ENCODE assay signal across 15 cellular contexts in the genomic region with DNA sequence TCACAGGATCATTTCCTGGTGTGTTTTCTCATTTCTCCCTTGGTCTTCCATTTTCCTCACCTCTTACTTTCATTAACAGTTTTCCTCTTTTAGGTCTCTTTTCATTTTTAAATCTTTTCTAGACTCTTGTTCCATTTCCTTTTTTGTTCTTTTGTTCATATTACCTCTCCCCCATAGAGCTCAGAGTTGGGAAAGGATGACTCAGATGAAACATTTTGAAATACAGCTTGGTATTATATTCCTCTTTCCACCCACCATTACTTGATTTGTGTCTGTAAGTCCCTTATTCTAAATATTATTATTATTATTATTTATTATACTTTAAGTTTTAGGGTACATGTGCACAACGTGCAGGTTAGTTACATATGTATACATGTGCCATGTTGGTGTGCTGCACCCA.
"Had no signal": no experiment of that assay in that cellular context is flagged by ENCODE, and none has a peak within 500 bp of the region (broad histone marks: within the 10 kb centered on the region; RNA-seq: fewer than 3 reads in every experiment).

No MANE protein-coding gene starts in this region.

- DNase-seq: activated CD4-positive, alpha-beta T cell treated with anti-CD3 and anti-CD28 coated beads, Interleukin-2, amount 10 ng/mL, durations not matched to agents 7 days and 5 days; activated CD8-positive, alpha-beta memory T cell treated with anti-CD3 and anti-CD28 coated beads for 24 hours; activated naive CD4-positive, alpha-beta T cell treated with anti-CD3 and anti-CD28 coated beads, Interleukin-2, amount 10 ng/mL, durations not matched to agents 7 days and 5 days; caudate nucleus; effector CD8-positive, alpha-beta T cell; mammary epithelial cell; pancreas; stimulated activated CD4-positive, alpha-beta T cell treated with anti-CD3 and anti-CD28 coated beads, Interleukin-2, amount 100 ng/mL, for 24 hours; stomach; thyroid gland had no signal

- H3K4me1 Mint-ChIP-seq: activated CD4-positive, alpha-beta T cell treated with anti-CD3 and anti-CD28 coated beads, Interleukin-2, amount 10 ng/mL, durations not matched to agents 7 days and 5 days; activated naive CD4-positive, alpha-beta T cell treated with anti-CD3 and anti-CD28 coated beads, Interleukin-2, amount 10 ng/mL, durations not matched to agents 7 days and 5 days; neural crest cell had no signal

- H3K36me3 Mint-ChIP-seq: activated naive CD4-positive, alpha-beta T cell treated with anti-CD3 and anti-CD28 coated beads, Interleukin-2, amount 10 ng/mL, durations not matched to agents 7 days and 5 days had no signal

- H3K27ac ChIP-seq: coronary artery, hepatocyte, pancreas, stomach, thyroid gland had no signal

- H3K4me3 Mint-ChIP-seq: activated CD4-positive, alpha-beta T cell treated with anti-CD3 and anti-CD28 coated beads, Interleukin-2, amount 10 ng/mL, durations not matched to agents 7 days and 5 days; activated naive CD4-positive, alpha-beta T cell treated with anti-CD3 and anti-CD28 coated beads, Interleukin-2, amount 10 ng/mL, durations not matched to agents 7 days and 5 days; neural crest cell had no signal

- H3K4me1 ChIP-seq: pancreas, stomach, thyroid gland had no signal

- H3K27me3 ChIP-seq: hepatocyte, pancreas, stomach, thyroid gland had no signal

- H3K27me3 Mint-ChIP-seq: activated CD4-positive, alpha-beta T cell treated with anti-CD3 and anti-CD28 coated beads, Interleukin-2, amount 10 ng/mL, durations not matched to agents 7 days and 5 days; activated naive CD4-positive, alpha-beta T cell treated with anti-CD3 and anti-CD28 coated beads, Interleukin-2, amount 10 ng/mL, durations not matched to agents 7 days and 5 days had no signal

- H3K36me3 ChIP-seq: pancreas, stomach, thyroid gland had no signal

- H3K9me3 ChIP-seq: pancreas, stomach, thyroid gland had no signal

- H3K9me3 Mint-ChIP-seq: activated CD4-positive, alpha-beta T cell treated with anti-CD3 and anti-CD28 coated beads, Interleukin-2, amount 10 ng/mL, durations not matched to agents 7 days and 5 days; neural crest cell had no signal

- H3K4me3 ChIP-seq: coronary artery, hepatocyte, pancreas, stomach, thyroid gland had no signal

- ATAC-seq: left lobe of liver, pancreas, sciatic nerve had no signal

- H3K27ac Mint-ChIP-seq: activated CD4-positive, alpha-beta T cell treated with anti-CD3 and anti-CD28 coated beads, Interleukin-2, amount 10 ng/mL, durations not matched to agents 7 days and 5 days; activated naive CD4-positive, alpha-beta T cell treated with anti-CD3 and anti-CD28 coated beads, Interleukin-2, amount 10 ng/mL, durations not matched to agents 7 days and 5 days had no signal
